Comparison of ENCODE assay signal across 1 cellular context in genomic region chr9:98255578-98256296, GRCh38.
TF ChIP-seq lines count a peak whose summit lies in the region.

TBC1D2 (minus strand) TSS chr9:98255649; CDS start chr9:98255541, 108 bp downstream.

TF ChIP-seq in K562, 482 proteins besides CTCF, POLR2A, EP300 and RAD21 (continued from another document and continues in another):
- TF ChIP-seq, protein P1, sequence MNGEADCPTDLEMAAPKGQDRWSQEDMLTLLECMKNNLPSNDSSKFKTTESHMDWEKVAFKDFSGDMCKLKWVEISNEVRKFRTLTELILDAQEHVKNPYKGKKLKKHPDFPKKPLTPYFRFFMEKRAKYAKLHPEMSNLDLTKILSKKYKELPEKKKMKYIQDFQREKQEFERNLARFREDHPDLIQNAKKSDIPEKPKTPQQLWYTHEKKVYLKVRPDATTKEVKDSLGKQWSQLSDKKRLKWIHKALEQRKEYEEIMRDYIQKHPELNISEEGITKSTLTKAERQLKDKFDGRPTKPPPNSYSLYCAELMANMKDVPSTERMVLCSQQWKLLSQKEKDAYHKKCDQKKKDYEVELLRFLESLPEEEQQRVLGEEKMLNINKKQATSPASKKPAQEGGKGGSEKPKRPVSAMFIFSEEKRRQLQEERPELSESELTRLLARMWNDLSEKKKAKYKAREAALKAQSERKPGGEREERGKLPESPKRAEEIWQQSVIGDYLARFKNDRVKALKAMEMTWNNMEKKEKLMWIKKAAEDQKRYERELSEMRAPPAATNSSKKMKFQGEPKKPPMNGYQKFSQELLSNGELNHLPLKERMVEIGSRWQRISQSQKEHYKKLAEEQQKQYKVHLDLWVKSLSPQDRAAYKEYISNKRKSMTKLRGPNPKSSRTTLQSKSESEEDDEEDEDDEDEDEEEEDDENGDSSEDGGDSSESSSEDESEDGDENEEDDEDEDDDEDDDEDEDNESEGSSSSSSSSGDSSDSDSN (IDR thresholded peaks at IDR 0.05; ENCODE audit: borderline replicate concordance in 1 of 2, low read depth in 2 of 2, low read length in 2 of 2), result peak in 1 of 2 experiments; percentile 73; a peak in 1 of 4 replicates
- no peak; the same call in 1 of the 2 replicates for TF ChIP-seq TEAD4 (IDR thresholded peaks at IDR 0.05; ENCODE audit: low read length)
- TF ChIP-seq TEAD4 (CRISPR knock-in tag; IDR thresholded peaks at IDR 0.05; ENCODE audit: borderline replicate concordance), result no peak
- TF ChIP-seq E2F5 (CRISPR knock-in tag; IDR thresholded peaks at IDR 0.05), result no peak
- TF ChIP-seq ZNF584 (CRISPR knock-in tag; IDR thresholded peaks at IDR 0.05; ENCODE audit: low read depth), result no peak
- TF ChIP-seq, protein P2, sequence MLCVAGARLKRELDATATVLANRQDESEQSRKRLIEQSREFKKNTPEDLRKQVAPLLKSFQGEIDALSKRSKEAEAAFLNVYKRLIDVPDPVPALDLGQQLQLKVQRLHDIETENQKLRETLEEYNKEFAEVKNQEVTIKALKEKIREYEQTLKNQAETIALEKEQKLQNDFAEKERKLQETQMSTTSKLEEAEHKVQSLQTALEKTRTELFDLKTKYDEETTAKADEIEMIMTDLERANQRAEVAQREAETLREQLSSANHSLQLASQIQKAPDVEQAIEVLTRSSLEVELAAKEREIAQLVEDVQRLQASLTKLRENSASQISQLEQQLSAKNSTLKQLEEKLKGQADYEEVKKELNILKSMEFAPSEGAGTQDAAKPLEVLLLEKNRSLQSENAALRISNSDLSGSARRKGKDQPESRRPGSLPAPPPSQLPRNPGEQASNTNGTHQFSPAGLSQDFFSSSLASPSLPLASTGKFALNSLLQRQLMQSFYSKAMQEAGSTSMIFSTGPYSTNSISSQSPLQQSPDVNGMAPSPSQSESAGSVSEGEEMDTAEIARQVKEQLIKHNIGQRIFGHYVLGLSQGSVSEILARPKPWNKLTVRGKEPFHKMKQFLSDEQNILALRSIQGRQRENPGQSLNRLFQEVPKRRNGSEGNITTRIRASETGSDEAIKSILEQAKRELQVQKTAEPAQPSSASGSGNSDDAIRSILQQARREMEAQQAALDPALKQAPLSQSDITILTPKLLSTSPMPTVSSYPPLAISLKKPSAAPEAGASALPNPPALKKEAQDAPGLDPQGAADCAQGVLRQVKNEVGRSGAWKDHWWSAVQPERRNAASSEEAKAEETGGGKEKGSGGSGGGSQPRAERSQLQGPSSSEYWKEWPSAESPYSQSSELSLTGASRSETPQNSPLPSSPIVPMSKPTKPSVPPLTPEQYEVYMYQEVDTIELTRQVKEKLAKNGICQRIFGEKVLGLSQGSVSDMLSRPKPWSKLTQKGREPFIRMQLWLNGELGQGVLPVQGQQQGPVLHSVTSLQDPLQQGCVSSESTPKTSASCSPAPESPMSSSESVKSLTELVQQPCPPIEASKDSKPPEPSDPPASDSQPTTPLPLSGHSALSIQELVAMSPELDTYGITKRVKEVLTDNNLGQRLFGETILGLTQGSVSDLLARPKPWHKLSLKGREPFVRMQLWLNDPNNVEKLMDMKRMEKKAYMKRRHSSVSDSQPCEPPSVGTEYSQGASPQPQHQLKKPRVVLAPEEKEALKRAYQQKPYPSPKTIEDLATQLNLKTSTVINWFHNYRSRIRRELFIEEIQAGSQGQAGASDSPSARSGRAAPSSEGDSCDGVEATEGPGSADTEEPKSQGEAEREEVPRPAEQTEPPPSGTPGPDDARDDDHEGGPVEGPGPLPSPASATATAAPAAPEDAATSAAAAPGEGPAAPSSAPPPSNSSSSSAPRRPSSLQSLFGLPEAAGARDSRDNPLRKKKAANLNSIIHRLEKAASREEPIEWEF (CRISPR knock-in tag; IDR thresholded peaks at IDR 0.05), result no peak
- no peak; the same call in 1 of the 2 replicates for TF ChIP-seq CBX1 (IDR thresholded peaks at IDR 0.05; ENCODE audit: low read depth)
- TF ChIP-seq ZNF146 (CRISPR knock-in tag; IDR thresholded peaks at IDR 0.05; ENCODE audit: unreplicated experiment), result no peak
- no peak for TF ChIP-seq HDGF (IDR thresholded peaks at IDR 0.05)
- peak; percentile 91 for TF ChIP-seq ETV1 (tag; conservative IDR thresholded peaks at IDR 0.05; ENCODE audit: low read depth)
- 0 out of 4 replicates have a peak, but pooled peaks of 1 of the 2 experiments have one; percentile 46 for TF ChIP-seq BCLAF1 (IDR thresholded peaks at IDR 0.05; ENCODE audit: borderline replicate concordance in 1 of 2, control insufficient read depth in 1 of 2, low read depth in 2 of 2, low read length in 1 of 2)
- TF ChIP-seq ZZZ3 (IDR thresholded peaks at IDR 0.05), result no peak
- TF ChIP-seq RBFOX2 (IDR thresholded peaks at IDR 0.05; ENCODE audit: low read depth, low read length), result peak; percentile 93
- TF ChIP-seq FUS (optimal IDR thresholded peaks at IDR 0.05; ENCODE audit: low read depth, low read length), result no peak
- no peak for TF ChIP-seq SMAD2 (IDR thresholded peaks at IDR 0.05; ENCODE audit: low read depth, low read length)
- no peak; the same call in 1 of the 2 replicates for TF ChIP-seq ZNF766 (CRISPR knock-in tag; conservative IDR thresholded peaks at IDR 0.05)
- no peak for TF ChIP-seq FIP1L1 (IDR thresholded peaks at IDR 0.05; ENCODE audit: low read depth, low read length, poor library complexity, severe bottlenecking)
- TF ChIP-seq ZC3H11A (IDR thresholded peaks at IDR 0.05; ENCODE audit: low read depth, low read length), result no peak
- TF ChIP-seq YY1 (IDR thresholded peaks at IDR 0.05; ENCODE audit: borderline replicate concordance in 1 of 3, control insufficient read depth in 1 of 3, extremely low read depth in 1 of 3, insufficient read depth in 3 of 3, insufficient read length in 1 of 3, insufficient replicate concordance in 2 of 3, low read depth in 1 of 3, low read length in 2 of 3), result peak; percentile 99
- TF ChIP-seq ZNF785 (CRISPR knock-in tag; IDR thresholded peaks at IDR 0.05), result no peak
- no peak for TF ChIP-seq CBX5 (IDR thresholded peaks at IDR 0.05; ENCODE audit: borderline replicate concordance, low read depth)
- peak; percentile 67; the same call in 1 of the 2 replicates for TF ChIP-seq RFX1 (IDR thresholded peaks at IDR 0.05)
- TF ChIP-seq SETDB1 (IDR thresholded peaks at IDR 0.05; ENCODE audit: low read length), result no peak
- TF ChIP-seq HMGXB4 (CRISPR knock-in tag; IDR thresholded peaks at IDR 0.05), result no peak
- no peak for TF ChIP-seq ZBTB8A (IDR thresholded peaks at IDR 0.05; ENCODE audit: partially characterized antibody)
- TF ChIP-seq PTRF (tag; IDR thresholded peaks at IDR 0.05), result no peak
- TF ChIP-seq NR1H2 (CRISPR knock-in tag; IDR thresholded peaks at IDR 0.05), result no peak
- no peak for TF ChIP-seq ELK3 (CRISPR knock-in tag; IDR thresholded peaks at IDR 0.05)
- no peak for TF ChIP-seq ATF2 (CRISPR knock-in tag; IDR thresholded peaks at IDR 0.05)
- TF ChIP-seq PCBP1 (IDR thresholded peaks at IDR 0.05; ENCODE audit: low read depth, low read length, poor library complexity, severe bottlenecking), result peak; percentile 42
- TF ChIP-seq JUNB (CRISPR knock-in tag; conservative IDR thresholded peaks at IDR 0.05), result no peak
- TF ChIP-seq CEBPZ (IDR thresholded peaks at IDR 0.05; ENCODE audit: borderline replicate concordance, low read depth, low read length), result no peak
- TF ChIP-seq ARNT (IDR thresholded peaks at IDR 0.05), result peak in 1 of 2 experiments; percentile 49; a peak in 1 of 4 replicates
- no peak for TF ChIP-seq ZNF707 (CRISPR knock-in tag; conservative IDR thresholded peaks at IDR 0.05)
- no peak for TF ChIP-seq NR2F6 (CRISPR knock-in tag; IDR thresholded peaks at IDR 0.05)
- TF ChIP-seq ZNF232 (CRISPR knock-in tag; IDR thresholded peaks at IDR 0.05), result no peak
- TF ChIP-seq GABPA (tag; conservative IDR thresholded peaks at IDR 0.05; ENCODE audit: low read depth), result peak; percentile 93
- no peak for TF ChIP-seq MEF2D (tag; conservative IDR thresholded peaks at IDR 0.05; ENCODE audit: low read depth)
- TF ChIP-seq RNF2 (IDR thresholded peaks at IDR 0.05), result no peak
- TF ChIP-seq ZNF589 (CRISPR knock-in tag; IDR thresholded peaks at IDR 0.05; ENCODE audit: low read depth), result 0 out of 2 replicates have a peak, but pooled peaks have one; percentile 27
- TF ChIP-seq DMBX1 (CRISPR knock-in tag; IDR thresholded peaks at IDR 0.05; ENCODE audit: borderline replicate concordance), result no peak
- TF ChIP-seq, protein P3, sequence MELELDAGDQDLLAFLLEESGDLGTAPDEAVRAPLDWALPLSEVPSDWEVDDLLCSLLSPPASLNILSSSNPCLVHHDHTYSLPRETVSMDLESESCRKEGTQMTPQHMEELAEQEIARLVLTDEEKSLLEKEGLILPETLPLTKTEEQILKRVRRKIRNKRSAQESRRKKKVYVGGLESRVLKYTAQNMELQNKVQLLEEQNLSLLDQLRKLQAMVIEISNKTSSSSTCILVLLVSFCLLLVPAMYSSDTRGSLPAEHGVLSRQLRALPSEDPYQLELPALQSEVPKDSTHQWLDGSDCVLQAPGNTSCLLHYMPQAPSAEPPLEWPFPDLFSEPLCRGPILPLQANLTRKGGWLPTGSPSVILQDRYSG (tag; conservative IDR thresholded peaks at IDR 0.05; ENCODE audit: low read depth), result peak; percentile 74
- TF ChIP-seq EZH2 (IDR thresholded peaks at IDR 0.05; ENCODE audit: borderline replicate concordance, low read depth, low read length), result no peak
